1 cellular context compared by ENCODE assay signal in the genomic region with DNA sequence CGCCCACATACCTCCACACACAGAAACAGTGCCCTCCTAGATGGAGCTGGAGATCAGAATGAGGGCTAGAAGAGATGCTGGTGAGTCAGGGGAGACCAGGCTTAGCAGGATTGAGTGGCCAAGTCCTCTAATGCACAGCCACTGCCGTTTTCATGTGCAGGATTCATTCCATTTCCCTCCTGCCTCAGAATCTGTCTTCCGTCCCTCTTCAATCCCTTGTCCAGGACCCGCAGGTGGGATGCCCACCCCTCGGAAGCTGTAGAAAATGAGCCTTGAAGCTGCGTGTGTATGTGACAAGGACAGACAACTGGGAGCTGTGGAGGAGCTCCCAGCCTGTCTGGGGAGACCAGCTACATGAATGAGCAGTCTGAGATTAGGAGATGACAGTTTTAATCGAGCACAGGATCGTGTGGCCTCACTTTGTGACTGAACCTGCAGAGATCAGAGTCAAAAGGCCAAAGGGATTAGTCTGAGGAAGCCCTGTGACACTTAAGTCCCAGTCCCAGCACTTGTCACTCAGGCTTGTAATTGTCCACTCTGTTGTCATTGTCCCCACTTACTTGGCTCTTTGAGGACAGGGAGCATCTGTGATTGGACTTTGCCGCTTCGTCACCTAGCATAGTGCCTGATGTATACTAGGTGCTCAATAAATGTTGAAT.
TF ChIP-seq lines count a peak whose summit lies in the region.

No MANE protein-coding gene starts in this region.

TF ChIP-seq in H1, 55 proteins besides CTCF, POLR2A, EP300 and RAD21:
- TF ChIP-seq RXRA (IDR thresholded peaks at IDR 0.05; ENCODE audit: insufficient read depth, low read depth, low read length), result no peak
- no peak for TF ChIP-seq HDAC2 (IDR thresholded peaks at IDR 0.05; ENCODE audit: borderline replicate concordance in 1 of 2, low read depth in 2 of 2, low read length in 2 of 2)
- TF ChIP-seq YY1 (IDR thresholded peaks at IDR 0.05; ENCODE audit: low read depth, low read length), result no peak
- TF ChIP-seq MAX (IDR thresholded peaks at IDR 0.05), result no peak
- TF ChIP-seq CHD1 (IDR thresholded peaks at IDR 0.05; ENCODE audit: low read depth, low read length), result no peak
- TF ChIP-seq E2F6 (IDR thresholded peaks at IDR 0.05), result no peak
- no peak for TF ChIP-seq KDM1A (IDR thresholded peaks at IDR 0.05; ENCODE audit: borderline replicate concordance, low read length)
- TF ChIP-seq CHD2 (IDR thresholded peaks at IDR 0.05; ENCODE audit: low read length), result no peak
- TF ChIP-seq EGR1 (IDR thresholded peaks at IDR 0.05; ENCODE audit: borderline replicate concordance, low read depth, low read length), result no peak
- no peak for TF ChIP-seq GTF2F1 (IDR thresholded peaks at IDR 0.05; ENCODE audit: borderline replicate concordance, low read depth, low read length)
- TF ChIP-seq PHF8 (conservative IDR thresholded peaks at IDR 0.05; ENCODE audit: low read depth, low read length), result no peak
- TF ChIP-seq SAP30 (IDR thresholded peaks at IDR 0.05; ENCODE audit: insufficient read depth, insufficient replicate concordance, low read length), result no peak
- TF ChIP-seq EZH2 (IDR thresholded peaks at IDR 0.05; ENCODE audit: low read depth, low read length, severe bottlenecking), result no peak
- TF ChIP-seq ASH2L (IDR thresholded peaks at IDR 0.05; ENCODE audit: low read length), result no peak
- TF ChIP-seq RNF2 (IDR thresholded peaks at IDR 0.05; ENCODE audit: borderline replicate concordance, low read depth, low read length, missing control alignments, poor library complexity, severe bottlenecking), result no peak
- no peak for TF ChIP-seq NANOG (IDR thresholded peaks at IDR 0.05; ENCODE audit: insufficient read depth, low read depth, low read length, poor library complexity, severe bottlenecking)
